1 cellular context compared by ENCODE assay signal in the genomic region with DNA sequence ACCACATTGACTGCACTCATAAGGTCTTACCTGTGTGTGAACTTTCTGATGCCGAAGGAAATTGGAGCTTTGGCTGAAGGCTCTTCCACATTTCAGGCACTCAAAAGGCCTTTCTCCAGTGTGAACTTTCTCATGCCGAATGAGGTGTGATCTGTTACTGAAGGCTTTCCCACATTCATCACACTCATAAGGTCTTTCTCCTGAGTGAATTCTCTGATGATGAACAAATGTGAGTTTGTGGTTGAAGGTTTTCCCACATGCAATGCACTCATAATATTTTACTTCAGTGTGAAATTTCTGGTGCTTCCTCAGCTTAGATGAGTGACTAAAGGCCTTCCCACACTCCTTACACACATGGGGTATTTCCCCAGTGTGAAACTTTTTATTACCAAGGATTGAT.
TF ChIP-seq lines count a peak whose summit lies in the region.

No MANE protein-coding gene starts in this region.

TF ChIP-seq in K562, 482 proteins besides CTCF, POLR2A, EP300 and RAD21:
- TF ChIP-seq ZNF75A (CRISPR knock-in tag; IDR thresholded peaks at IDR 0.05) (peak; percentile 84), ESRRB (CRISPR knock-in tag; IDR thresholded peaks at IDR 0.05; ENCODE audit: borderline replicate concordance) (no peak)
- TF ChIP-seq, protein P1, sequence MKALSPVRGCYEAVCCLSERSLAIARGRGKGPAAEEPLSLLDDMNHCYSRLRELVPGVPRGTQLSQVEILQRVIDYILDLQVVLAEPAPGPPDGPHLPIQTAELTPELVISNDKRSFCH (CRISPR knock-in tag; IDR thresholded peaks at IDR 0.05) = no peak
- TF ChIP-seq, protein P1 (tag; IDR thresholded peaks at IDR 0.05) = no peak
